Comparison of ENCODE assay signal across 8 cellular contexts in genomic region chr17:36657390-36657762, GRCh38. TPM values are rescaled to one million over a fixed set of nuclear protein-coding genes. Genes with fewer than 3 reads are reported as not detected.
DNase-seq lines count a peak whose midpoint lies in the region; ATAC-seq and TF ChIP-seq lines count a peak whose summit lies in the region.

No MANE protein-coding gene starts in this region.

- H3K9me3 Mint-ChIP-seq in stimulated activated naive CD8-positive, alpha-beta T cell treated with anti-CD3 and anti-CD28 coated beads, Interleukin-15, Interleukin-2, amounts not matched to agents 100 ng/mL and 50 ng/mL, for 24 hours = no peaks in the 10 kb centered on the region
- no peaks in the 10 kb centered on the region for H3K9me3 Mint-ChIP-seq in endothelial cell (ENCODE audit: unreplicated experiment)
- H3K9me3 Mint-ChIP-seq in natural killer cell treated with Interleukin-12 subunit alpha and Interleukin-12 subunit beta and Interleukin-15 and Interleukin-18, amount 100 ng/mL, for 72 hours = no peaks in the 10 kb centered on the region

- TF ChIP-seq POLR2A in vagina (IDR thresholded peaks at IDR 0.05) = no peak

- H3K27me3 Mint-ChIP-seq in stimulated activated naive CD8-positive, alpha-beta T cell treated with anti-CD3 and anti-CD28 coated beads, Interleukin-15, Interleukin-2, amounts not matched to agents 100 ng/mL and 50 ng/mL, for 24 hours = peaks cover 37% of the 10 kb centered on the region
- H3K27me3 Mint-ChIP-seq in endothelial cell (ENCODE audit: unreplicated experiment) = peaks cover 7% of the 10 kb centered on the region
- peaks cover 16 to 23% of the 10 kb centered on the region in 2 donors for H3K27me3 Mint-ChIP-seq in natural killer cell treated with Interleukin-12 subunit alpha and Interleukin-12 subunit beta and Interleukin-15 and Interleukin-18, amount 100 ng/mL, for 72 hours

- H3K27ac Mint-ChIP-seq in stimulated activated naive CD8-positive, alpha-beta T cell treated with anti-CD3 and anti-CD28 coated beads, Interleukin-15, Interleukin-2, amounts not matched to agents 100 ng/mL and 50 ng/mL, for 24 hours = peak overlapping the region; percentile 36
- H3K27ac Mint-ChIP-seq in endothelial cell (ENCODE audit: unreplicated experiment) = no peak overlapping the region
- H3K27ac Mint-ChIP-seq in natural killer cell treated with Interleukin-12 subunit alpha and Interleukin-12 subunit beta and Interleukin-15 and Interleukin-18, amount 100 ng/mL, for 72 hours = no peak overlapping the region

- H3K9me3 ChIP-seq in vagina = no peaks in the 10 kb centered on the region

- no peak for ATAC-seq in stimulated activated naive CD8-positive, alpha-beta T cell treated with anti-CD3 and anti-CD28 coated beads, Interleukin-15, Interleukin-2, amounts not matched to agents 100 U/mL and 50 U/mL, for 24 hours
- ATAC-seq in natural killer cell treated with Interleukin-12 subunit alpha and Interleukin-12 subunit beta and Interleukin-15 and Interleukin-18, amount 100 ng/mL, for 72 hours = no peak
- ATAC-seq in GM21390 (IDR thresholded peaks at IDR 0.05; ENCODE audit: unreplicated experiment) (no peak), HG02623 (IDR thresholded peaks at IDR 0.05; ENCODE audit: unreplicated experiment) (no peak)

- no peaks in the 10 kb centered on the region for H3K27me3 ChIP-seq in vagina

- peak overlapping the region; percentile 29 to 46 for H3K4me3 ChIP-seq in vagina

- intact Hi-C loops in vagina (cut with DNase I) = no loop called here

- H3K36me3 ChIP-seq in vagina = no peaks in the 10 kb centered on the region

- peak overlapping the region; percentile 57 for H3K4me3 Mint-ChIP-seq in stimulated activated naive CD8-positive, alpha-beta T cell treated with anti-CD3 and anti-CD28 coated beads, Interleukin-15, Interleukin-2, amounts not matched to agents 100 ng/mL and 50 ng/mL, for 24 hours
- peak overlapping the region; percentile 86 for H3K4me3 Mint-ChIP-seq in endothelial cell (ENCODE audit: unreplicated experiment)
- H3K4me3 Mint-ChIP-seq in natural killer cell treated with Interleukin-12 subunit alpha and Interleukin-12 subunit beta and Interleukin-15 and Interleukin-18, amount 100 ng/mL, for 72 hours = peak overlapping the region; percentile 17

- peaks cover 8% of the 10 kb centered on the region for H3K4me1 ChIP-seq in vagina

- TF ChIP-seq CTCF in endothelial cell (IDR thresholded peaks at IDR 0.05; ENCODE audit: unreplicated experiment) = no peak
- TF ChIP-seq CTCF in vagina (IDR thresholded peaks at IDR 0.05) = no peak

- no peak overlapping the region for H3K27ac ChIP-seq in vagina

- no peaks in the 10 kb centered on the region for H3K36me3 Mint-ChIP-seq in stimulated activated naive CD8-positive, alpha-beta T cell treated with anti-CD3 and anti-CD28 coated beads, Interleukin-15, Interleukin-2, amounts not matched to agents 100 ng/mL and 50 ng/mL, for 24 hours (ENCODE audit: low read depth)
- no peaks in the 10 kb centered on the region for H3K36me3 Mint-ChIP-seq in endothelial cell (ENCODE audit: low read depth, unreplicated experiment)
- no peaks in the 10 kb centered on the region for H3K36me3 Mint-ChIP-seq in natural killer cell treated with Interleukin-12 subunit alpha and Interleukin-12 subunit beta and Interleukin-15 and Interleukin-18, amount 100 ng/mL, for 72 hours

- peaks cover 6% of the 10 kb centered on the region for H3K4me1 Mint-ChIP-seq in stimulated activated naive CD8-positive, alpha-beta T cell treated with anti-CD3 and anti-CD28 coated beads, Interleukin-15, Interleukin-2, amounts not matched to agents 100 ng/mL and 50 ng/mL, for 24 hours (ENCODE audit: low read depth)
- peaks cover 3% of the 10 kb centered on the region for H3K4me1 Mint-ChIP-seq in endothelial cell (ENCODE audit: unreplicated experiment)
- peaks cover 0 to 5% of the 10 kb centered on the region in 2 donors for H3K4me1 Mint-ChIP-seq in natural killer cell treated with Interleukin-12 subunit alpha and Interleukin-12 subunit beta and Interleukin-15 and Interleukin-18, amount 100 ng/mL, for 72 hours (ENCODE audit: low read depth in 2 of 2)

- no peak for DNase-seq in stimulated activated naive CD8-positive, alpha-beta T cell treated with anti-CD3 and anti-CD28 coated beads, Interleukin-15, Interleukin-2, amounts not matched to agents 100 U/mL and 50 U/mL, for 24 hours
- no peak for DNase-seq in endothelial cell (ENCODE audit: low spot score)
- no peak for DNase-seq in natural killer cell treated with Interleukin-12 subunit alpha and Interleukin-12 subunit beta and Interleukin-15 and Interleukin-18, amount 100 ng/mL, for 72 hours (ENCODE audit: low spot score)
- no peak for DNase-seq in vagina (ENCODE audit: extremely low spot score in 2 of 2)
- no peak for DNase-seq in NCI-H69 (lab: John Stamatoyannopoulos, UW)

RNA-seq across cellular contexts. Expression of gene MRM1, which starts 56.0 kb away (rescaled TPM):
- total RNA-seq in endothelial cell (ENCODE audit: unreplicated experiment) = 1.7 TPM
- 10 to 100 TPM; 10.5 to 22.6 TPM for total RNA-seq in natural killer cell treated with Interleukin-12 subunit alpha and Interleukin-12 subunit beta and Interleukin-15 and Interleukin-18, amount 100 ng/mL, for 72 hours
- 2.7 TPM for total RNA-seq in vagina

Comparison
In these comparisons a context has a peak if more than half of its experiments do, and no peak if none do; other contexts are left out.
1. H3K4me3 Mint-ChIP-seq: peak in every context shown above with its lines; median percentile 86 in endothelial cell; 57 in stimulated activated naive CD8-positive, alpha-beta T cell treated with anti-CD3 and anti-CD28 coated beads, Interleukin-15, Interleukin-2, amounts not matched to agents 100 ng/mL and 50 ng/mL, for 24 hours; 17 in natural killer cell treated with Interleukin-12 subunit alpha and Interleukin-12 subunit beta and Interleukin-15 and Interleukin-18, amount 100 ng/mL, for 72 hours.